ENCODE assay signal across 1 cellular context in the genomic region with DNA sequence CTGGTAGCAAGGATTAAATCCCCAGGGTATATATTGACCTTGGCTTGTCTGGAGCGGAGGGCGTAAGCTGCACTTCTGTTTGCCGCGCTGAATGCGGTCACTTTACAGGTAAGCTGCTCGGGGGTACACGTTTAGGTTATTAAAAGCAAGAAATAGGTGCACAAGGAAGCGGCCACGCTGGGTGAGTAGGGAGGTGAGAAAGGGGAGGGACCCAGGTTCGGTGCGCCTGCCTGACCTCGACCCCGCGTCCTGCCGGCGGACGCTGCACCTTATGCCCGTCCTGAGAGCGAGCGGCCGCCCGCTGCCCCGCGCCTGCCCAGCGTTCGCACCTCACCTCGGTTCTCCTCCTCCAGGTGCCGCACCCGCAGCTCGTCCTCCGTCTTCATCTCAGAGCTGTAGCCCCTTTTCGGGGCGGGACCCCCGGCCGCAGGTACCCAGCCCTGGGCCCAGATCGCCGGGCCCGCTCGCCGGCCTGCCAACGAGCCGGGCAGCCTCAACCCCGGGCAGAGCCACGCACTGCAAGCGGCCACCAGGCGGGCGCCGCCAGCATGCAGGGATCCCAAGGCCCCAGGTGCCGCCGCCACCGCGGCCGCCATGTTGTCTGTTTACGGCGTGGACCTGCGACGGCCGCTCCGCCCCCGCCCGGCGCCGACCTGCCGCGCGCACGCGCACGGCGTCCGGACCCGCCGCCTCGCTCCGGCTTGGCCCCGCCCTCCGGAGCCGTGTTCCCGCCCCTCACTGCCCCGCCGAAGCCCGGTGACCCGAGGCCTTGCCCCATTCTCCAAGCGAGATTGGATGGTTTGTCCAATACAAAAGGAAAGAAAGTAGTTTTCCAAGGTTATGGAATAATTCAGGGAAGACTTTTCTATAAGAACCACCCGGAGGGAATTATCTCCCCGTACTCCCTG.
A peak's percentile ranks its signal among the peaks of the same experiment; 100 is the strongest.
TF ChIP-seq lines count a peak whose summit lies in the region.

A gene with protein sequence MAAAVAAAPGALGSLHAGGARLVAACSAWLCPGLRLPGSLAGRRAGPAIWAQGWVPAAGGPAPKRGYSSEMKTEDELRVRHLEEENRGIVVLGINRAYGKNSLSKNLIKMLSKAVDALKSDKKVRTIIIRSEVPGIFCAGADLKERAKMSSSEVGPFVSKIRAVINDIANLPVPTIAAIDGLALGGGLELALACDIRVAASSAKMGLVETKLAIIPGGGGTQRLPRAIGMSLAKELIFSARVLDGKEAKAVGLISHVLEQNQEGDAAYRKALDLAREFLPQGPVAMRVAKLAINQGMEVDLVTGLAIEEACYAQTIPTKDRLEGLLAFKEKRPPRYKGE (minus strand): TSS at position 625 of the 908 bp plus-strand sequence. CDS start 29 bp downstream, at position 596.

TF ChIP-seq in HepG2, 621 proteins besides CTCF, POLR2A, EP300 and RAD21 (continued from another document and continues in another):
- TF ChIP-seq, protein P1, sequence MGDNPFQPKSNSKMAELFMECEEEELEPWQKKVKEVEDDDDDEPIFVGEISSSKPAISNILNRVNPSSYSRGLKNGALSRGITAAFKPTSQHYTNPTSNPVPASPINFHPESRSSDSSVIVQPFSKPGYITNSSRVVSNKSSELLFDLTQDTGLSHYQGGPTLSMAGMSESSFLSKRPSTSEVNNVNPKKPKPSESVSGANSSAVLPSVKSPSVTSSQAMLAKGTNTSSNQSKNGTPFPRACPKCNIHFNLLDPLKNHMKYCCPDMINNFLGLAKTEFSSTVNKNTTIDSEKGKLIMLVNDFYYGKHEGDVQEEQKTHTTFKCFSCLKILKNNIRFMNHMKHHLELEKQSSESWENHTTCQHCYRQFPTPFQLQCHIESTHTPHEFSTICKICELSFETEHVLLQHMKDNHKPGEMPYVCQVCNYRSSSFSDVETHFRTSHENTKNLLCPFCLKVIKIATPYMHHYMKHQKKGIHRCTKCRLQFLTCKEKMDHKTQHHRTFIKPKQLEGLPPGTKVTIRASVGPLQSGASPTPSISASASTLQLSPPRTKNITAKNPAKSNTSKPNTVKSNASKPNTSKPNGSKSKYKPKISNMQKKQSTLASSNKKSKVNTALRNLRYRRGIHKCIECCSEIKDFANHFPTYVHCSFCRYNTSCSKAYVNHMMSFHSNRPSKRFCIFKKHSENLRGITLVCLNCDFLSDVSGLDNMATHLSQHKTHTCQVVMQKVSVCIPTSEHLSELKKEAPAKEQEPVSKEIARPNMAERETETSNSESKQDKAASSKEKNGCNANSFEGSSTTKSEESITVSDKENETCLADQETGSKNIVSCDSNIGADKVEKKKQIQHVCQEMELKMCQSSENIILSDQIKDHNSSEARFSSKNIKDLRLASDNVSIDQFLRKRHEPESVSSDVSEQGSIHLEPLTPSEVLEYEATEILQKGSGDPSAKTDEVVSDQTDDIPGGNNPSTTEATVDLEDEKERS (CRISPR knock-in tag; IDR thresholded peaks at IDR 0.05): no peak
- 0 out of 2 replicates have a peak, but pooled peaks have one; percentile 57 for TF ChIP-seq FOXJ3 (CRISPR knock-in tag; IDR thresholded peaks at IDR 0.05; ENCODE audit: borderline replicate concordance)
- no peak for TF ChIP-seq GTF2F1 (IDR thresholded peaks at IDR 0.05; ENCODE audit: low read length)
- no peak for TF ChIP-seq ZNF160 (CRISPR knock-in tag; IDR thresholded peaks at IDR 0.05)
- no peak for TF ChIP-seq ZKSCAN8 (CRISPR knock-in tag; IDR thresholded peaks at IDR 0.05; ENCODE audit: borderline replicate concordance)
- TF ChIP-seq ZNF10 (CRISPR knock-in tag; IDR thresholded peaks at IDR 0.05; ENCODE audit: borderline replicate concordance, low read depth): no peak
- no peak for TF ChIP-seq GFI1 (CRISPR knock-in tag; IDR thresholded peaks at IDR 0.05; ENCODE audit: borderline replicate concordance)
- peak; percentile 87 for TF ChIP-seq ASH2L (IDR thresholded peaks at IDR 0.05; ENCODE audit: insufficient read length, low read depth, low read length)
- TF ChIP-seq, protein P2, sequence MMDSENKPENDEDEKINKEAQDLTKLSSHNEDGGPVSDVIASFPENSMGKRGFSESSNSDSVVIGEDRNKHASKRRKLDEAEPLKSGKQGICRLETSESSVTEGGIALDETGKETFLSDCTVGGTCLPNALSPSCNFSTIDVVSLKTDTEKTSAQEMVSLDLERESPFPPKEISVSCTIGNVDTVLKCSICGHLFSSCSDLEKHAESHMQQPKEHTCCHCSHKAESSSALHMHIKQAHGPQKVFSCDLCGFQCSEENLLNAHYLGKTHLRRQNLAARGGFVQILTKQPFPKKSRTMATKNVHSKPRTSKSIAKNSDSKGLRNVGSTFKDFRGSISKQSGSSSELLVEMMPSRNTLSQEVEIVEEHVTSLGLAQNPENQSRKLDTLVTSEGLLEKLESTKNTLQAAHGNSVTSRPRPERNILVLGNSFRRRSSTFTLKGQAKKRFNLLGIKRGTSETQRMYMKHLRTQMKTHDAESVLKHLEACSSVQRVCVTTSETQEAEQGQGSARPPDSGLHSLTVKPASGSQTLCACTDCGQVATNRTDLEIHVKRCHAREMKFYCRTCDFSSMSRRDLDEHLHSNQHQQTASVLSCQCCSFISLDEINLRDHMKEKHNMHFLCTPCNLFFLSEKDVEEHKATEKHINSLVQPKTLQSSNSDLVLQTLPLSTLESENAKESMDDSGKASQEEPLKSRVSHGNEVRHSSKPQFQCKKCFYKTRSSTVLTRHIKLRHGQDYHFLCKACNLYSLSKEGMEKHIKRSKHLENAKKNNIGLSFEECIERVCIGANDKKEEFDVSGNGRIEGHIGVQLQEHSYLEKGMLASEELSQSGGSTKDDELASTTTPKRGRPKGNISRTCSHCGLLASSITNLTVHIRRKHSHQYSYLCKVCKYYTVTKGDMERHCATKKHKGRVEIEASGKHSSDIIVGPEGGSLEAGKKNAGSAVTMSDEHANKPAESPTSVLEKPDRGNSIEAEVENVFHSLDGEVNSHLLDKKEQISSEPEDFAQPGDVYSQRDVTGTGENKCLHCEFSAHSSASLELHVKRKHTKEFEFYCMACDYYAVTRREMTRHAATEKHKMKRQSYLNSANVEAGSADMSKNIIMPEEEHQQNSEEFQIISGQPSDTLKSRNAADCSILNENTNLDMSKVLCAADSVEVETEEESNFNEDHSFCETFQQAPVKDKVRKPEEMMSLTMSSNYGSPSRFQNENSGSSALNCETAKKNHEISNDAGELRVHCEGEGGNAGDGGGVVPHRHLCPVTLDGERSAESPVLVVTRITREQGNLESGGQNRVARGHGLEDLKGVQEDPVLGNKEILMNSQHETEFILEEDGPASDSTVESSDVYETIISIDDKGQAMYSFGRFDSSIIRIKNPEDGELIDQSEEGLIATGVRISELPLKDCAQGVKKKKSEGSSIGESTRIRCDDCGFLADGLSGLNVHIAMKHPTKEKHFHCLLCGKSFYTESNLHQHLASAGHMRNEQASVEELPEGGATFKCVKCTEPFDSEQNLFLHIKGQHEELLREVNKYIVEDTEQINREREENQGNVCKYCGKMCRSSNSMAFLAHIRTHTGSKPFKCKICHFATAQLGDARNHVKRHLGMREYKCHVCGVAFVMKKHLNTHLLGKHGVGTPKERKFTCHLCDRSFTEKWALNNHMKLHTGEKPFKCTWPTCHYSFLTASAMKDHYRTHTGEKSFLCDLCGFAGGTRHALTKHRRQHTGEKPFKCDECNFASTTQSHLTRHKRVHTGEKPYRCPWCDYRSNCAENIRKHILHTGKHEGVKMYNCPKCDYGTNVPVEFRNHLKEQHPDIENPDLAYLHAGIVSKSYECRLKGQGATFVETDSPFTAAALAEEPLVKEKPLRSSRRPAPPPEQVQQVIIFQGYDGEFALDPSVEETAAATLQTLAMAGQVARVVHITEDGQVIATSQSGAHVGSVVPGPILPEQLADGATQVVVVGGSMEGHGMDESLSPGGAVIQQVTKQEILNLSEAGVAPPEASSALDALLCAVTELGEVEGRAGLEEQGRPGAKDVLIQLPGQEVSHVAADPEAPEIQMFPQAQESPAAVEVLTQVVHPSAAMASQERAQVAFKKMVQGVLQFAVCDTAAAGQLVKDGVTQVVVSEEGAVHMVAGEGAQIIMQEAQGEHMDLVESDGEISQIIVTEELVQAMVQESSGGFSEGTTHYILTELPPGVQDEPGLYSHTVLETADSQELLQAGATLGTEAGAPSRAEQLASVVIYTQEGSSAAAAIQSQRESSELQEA (CRISPR knock-in tag; IDR thresholded peaks at IDR 0.05; ENCODE audit: not compliant biosample characterization): peak; percentile 32
- TF ChIP-seq ZNF235 (CRISPR knock-in tag; IDR thresholded peaks at IDR 0.05; ENCODE audit: borderline replicate concordance): 0 out of 2 replicates have a peak, but pooled peaks have one; percentile 75
- TF ChIP-seq, protein P3, sequence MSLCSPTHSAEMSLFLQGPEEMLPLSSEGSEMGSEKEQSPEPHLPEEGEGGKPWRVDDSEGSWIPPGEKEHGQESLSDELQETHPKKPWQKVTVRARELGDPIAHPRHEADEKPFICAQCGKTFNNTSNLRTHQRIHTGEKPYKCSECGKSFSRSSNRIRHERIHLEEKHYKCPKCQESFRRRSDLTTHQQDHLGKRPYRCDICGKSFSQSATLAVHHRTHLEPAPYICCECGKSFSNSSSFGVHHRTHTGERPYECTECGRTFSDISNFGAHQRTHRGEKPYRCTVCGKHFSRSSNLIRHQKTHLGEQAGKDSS (CRISPR knock-in tag; IDR thresholded peaks at IDR 0.05; ENCODE audit: borderline replicate concordance, low read depth): no peak
- 0 out of 2 replicates have a peak, but pooled peaks have one; percentile 59 for TF ChIP-seq ZNF567 (CRISPR knock-in tag; IDR thresholded peaks at IDR 0.05; ENCODE audit: borderline replicate concordance)
- no peak for TF ChIP-seq ZNF772 (CRISPR knock-in tag; IDR thresholded peaks at IDR 0.05)
- TF ChIP-seq KDM3A (CRISPR knock-in tag; IDR thresholded peaks at IDR 0.05; ENCODE audit: low read depth): no peak
- TF ChIP-seq ONECUT2 (CRISPR knock-in tag; IDR thresholded peaks at IDR 0.05): no peak
- no peak for TF ChIP-seq ZFP36L2 (CRISPR knock-in tag; IDR thresholded peaks at IDR 0.05)
- TF ChIP-seq TBX3 (IDR thresholded peaks at IDR 0.05; ENCODE audit: borderline replicate concordance): peak; percentile 19; the same call in 1 of the 2 replicates
- TF ChIP-seq PHF21A (CRISPR knock-in tag; IDR thresholded peaks at IDR 0.05): 0 out of 2 replicates have a peak, but pooled peaks have one; percentile 19
- no peak for TF ChIP-seq ELF3 (CRISPR knock-in tag; IDR thresholded peaks at IDR 0.05)
- TF ChIP-seq, protein P4, sequence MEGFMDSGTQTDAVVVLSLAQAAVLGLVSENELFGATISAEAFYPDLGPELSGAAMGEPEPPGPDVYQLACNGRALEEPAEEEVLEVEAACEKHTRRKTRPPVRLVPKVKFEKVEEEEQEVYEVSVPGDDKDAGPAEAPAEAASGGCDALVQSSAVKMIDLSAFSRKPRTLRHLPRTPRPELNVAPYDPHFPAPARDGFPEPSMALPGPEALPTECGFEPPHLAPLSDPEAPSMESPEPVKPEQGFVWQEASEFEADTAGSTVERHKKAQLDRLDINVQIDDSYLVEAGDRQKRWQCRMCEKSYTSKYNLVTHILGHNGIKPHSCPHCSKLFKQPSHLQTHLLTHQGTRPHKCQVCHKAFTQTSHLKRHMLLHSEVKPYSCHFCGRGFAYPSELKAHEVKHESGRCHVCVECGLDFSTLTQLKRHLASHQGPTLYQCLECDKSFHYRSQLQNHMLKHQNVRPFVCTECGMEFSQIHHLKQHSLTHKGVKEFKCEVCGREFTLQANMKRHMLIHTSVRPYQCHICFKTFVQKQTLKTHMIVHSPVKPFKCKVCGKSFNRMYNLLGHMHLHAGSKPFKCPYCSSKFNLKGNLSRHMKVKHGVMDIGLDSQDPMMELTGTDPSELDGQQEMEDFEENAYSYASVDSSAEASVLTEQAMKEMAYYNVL (CRISPR knock-in tag; IDR thresholded peaks at IDR 0.05; ENCODE audit: borderline replicate concordance): no peak
- peak; percentile 81 for TF ChIP-seq MAZ (IDR thresholded peaks at IDR 0.05; ENCODE audit: borderline replicate concordance, low read depth, low read length)
- no peak; the same call in 1 of the 2 replicates for TF ChIP-seq MAZ (CRISPR knock-in tag; IDR thresholded peaks at IDR 0.05; ENCODE audit: low read depth)
- TF ChIP-seq, protein P5, sequence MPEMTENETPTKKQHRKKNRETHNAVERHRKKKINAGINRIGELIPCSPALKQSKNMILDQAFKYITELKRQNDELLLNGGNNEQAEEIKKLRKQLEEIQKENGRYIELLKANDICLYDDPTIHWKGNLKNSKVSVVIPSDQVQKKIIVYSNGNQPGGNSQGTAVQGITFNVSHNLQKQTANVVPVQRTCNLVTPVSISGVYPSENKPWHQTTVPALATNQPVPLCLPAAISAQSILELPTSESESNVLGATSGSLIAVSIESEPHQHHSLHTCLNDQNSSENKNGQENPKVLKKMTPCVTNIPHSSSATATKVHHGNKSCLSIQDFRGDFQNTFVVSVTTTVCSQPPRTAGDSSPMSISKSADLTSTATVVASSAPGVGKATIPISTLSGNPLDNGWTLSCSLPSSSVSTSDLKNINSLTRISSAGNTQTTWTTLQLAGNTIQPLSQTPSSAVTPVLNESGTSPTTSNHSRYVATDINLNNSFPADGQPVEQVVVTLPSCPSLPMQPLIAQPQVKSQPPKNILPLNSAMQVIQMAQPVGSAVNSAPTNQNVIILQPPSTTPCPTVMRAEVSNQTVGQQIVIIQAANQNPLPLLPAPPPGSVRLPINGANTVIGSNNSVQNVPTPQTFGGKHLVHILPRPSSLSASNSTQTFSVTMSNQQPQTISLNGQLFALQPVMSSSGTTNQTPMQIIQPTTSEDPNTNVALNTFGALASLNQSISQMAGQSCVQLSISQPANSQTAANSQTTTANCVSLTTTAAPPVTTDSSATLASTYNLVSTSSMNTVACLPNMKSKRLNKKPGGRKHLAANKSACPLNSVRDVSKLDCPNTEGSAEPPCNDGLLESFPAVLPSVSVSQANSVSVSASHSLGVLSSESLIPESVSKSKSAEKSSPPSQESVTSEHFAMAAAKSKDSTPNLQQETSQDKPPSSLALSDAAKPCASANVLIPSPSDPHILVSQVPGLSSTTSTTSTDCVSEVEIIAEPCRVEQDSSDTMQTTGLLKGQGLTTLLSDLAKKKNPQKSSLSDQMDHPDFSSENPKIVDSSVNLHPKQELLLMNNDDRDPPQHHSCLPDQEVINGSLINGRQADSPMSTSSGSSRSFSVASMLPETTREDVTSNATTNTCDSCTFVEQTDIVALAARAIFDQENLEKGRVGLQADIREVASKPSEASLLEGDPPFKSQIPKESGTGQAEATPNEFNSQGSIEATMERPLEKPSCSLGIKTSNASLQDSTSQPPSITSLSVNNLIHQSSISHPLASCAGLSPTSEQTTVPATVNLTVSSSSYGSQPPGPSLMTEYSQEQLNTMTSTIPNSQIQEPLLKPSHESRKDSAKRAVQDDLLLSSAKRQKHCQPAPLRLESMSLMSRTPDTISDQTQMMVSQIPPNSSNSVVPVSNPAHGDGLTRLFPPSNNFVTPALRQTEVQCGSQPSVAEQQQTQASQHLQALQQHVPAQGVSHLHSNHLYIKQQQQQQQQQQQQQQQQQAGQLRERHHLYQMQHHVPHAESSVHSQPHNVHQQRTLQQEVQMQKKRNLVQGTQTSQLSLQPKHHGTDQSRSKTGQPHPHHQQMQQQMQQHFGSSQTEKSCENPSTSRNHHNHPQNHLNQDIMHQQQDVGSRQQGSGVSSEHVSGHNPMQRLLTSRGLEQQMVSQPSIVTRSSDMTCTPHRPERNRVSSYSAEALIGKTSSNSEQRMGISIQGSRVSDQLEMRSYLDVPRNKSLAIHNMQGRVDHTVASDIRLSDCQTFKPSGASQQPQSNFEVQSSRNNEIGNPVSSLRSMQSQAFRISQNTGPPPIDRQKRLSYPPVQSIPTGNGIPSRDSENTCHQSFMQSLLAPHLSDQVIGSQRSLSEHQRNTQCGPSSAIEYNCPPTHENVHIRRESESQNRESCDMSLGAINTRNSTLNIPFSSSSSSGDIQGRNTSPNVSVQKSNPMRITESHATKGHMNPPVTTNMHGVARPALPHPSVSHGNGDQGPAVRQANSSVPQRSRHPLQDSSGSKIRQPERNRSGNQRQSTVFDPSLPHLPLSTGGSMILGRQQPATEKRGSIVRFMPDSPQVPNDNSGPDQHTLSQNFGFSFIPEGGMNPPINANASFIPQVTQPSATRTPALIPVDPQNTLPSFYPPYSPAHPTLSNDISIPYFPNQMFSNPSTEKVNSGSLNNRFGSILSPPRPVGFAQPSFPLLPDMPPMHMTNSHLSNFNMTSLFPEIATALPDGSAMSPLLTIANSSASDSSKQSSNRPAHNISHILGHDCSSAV (CRISPR knock-in tag; IDR thresholded peaks at IDR 0.05; ENCODE audit: borderline replicate concordance): no peak
- TF ChIP-seq ZNF547 (CRISPR knock-in tag; IDR thresholded peaks at IDR 0.05): peak; percentile 79
- TF ChIP-seq EZH2 (conservative IDR thresholded peaks at IDR 0.05; ENCODE audit: low read depth, low read length): no peak
